Comparison of ENCODE assay signal across 19 cellular contexts in the genomic region with DNA sequence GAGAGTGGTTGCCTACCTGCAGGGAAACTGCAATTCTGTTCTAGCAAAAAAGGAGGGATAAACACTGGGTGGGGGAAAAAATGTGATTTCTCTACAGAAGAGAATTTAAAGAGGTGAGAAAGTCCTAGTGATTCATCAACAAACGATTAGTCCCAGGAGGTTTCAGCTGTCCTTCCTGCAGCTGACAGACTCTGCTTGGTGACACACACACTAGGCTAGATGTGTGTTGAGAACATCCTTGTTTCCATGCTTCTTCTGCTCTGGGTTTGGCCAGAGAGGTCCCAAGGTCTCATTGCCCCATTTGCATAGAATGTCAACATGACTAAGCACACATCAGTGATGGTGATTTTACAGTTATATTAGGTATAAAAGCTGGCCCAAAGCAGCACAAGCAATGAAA.
A peak's percentile ranks its signal among the peaks of the same experiment; 100 is the strongest.
DNase-seq lines count a peak whose midpoint lies in the region; ATAC-seq and TF ChIP-seq lines count a peak whose summit lies in the region.
"Had no signal": no experiment of that assay in that cellular context is flagged by ENCODE, and none has a peak within 500 bp of the region (broad histone marks: within the 10 kb centered on the region; RNA-seq: fewer than 3 reads in every experiment).

No MANE protein-coding gene starts in this region.

- H3K27ac Mint-ChIP-seq in GM23338 = no peak overlapping the region; the same call in 1 of the 2 replicates
- H3K27ac Mint-ChIP-seq in naive thymus-derived CD4-positive, alpha-beta T cell = no peak overlapping the region
- H3K27ac Mint-ChIP-seq in stimulated activated memory B cell treated with anti-CD40 and anti-IgM and Interleukin-4, amounts not matched to agents 10 μg/mL and 1 μg/mL and 100 μg/mL, for 72 hours = no peak overlapping the region
- H3K27ac Mint-ChIP-seq: CD8-positive, alpha-beta T cell had no signal

- H3K79me2 ChIP-seq in GM23338 (replicated peaks; ENCODE audit: insufficient read depth) (no peaks in the 10 kb centered on the region), PC-3 (ENCODE audit: low read length) (no peaks in the 10 kb centered on the region)

- H3K36me3 Mint-ChIP-seq in GM23338 (ENCODE audit: low read depth) = no peaks in the 10 kb centered on the region
- no peaks in the 10 kb centered on the region for H3K36me3 Mint-ChIP-seq in naive thymus-derived CD4-positive, alpha-beta T cell
- H3K36me3 Mint-ChIP-seq in stimulated activated memory B cell treated with anti-CD40 and anti-IgM and Interleukin-4, amounts not matched to agents 10 μg/mL and 1 μg/mL and 100 μg/mL, for 72 hours = no peaks in the 10 kb centered on the region
- H3K36me3 Mint-ChIP-seq: CD8-positive, alpha-beta T cell had no signal

- no peak for TF ChIP-seq CTCF in GM23338 (conservative IDR thresholded peaks at IDR 0.05; ENCODE audit: low read depth in 2 of 2)
- TF ChIP-seq CTCF in PC-3 (conservative IDR thresholded peaks at IDR 0.05; ENCODE audit: low read depth, low read length) = no peak
- no peak for TF ChIP-seq CTCF in dorsolateral prefrontal cortex (IDR thresholded peaks at IDR 0.05 in 54 of 56, conservative IDR thresholded peaks at IDR 0.05 in 2 of 56; ENCODE audit: low read depth in 1 of 56, partially characterized antibody in 56 of 56)

- peaks cover 7% of the 10 kb centered on the region; the same call in 1 of the 3 replicates for H3K4me1 Mint-ChIP-seq in GM23338
- H3K4me1 Mint-ChIP-seq in naive thymus-derived CD4-positive, alpha-beta T cell = no peaks in the 10 kb centered on the region
- H3K4me1 Mint-ChIP-seq in stimulated activated memory B cell treated with anti-CD40 and anti-IgM and Interleukin-4, amounts not matched to agents 10 μg/mL and 1 μg/mL and 100 μg/mL, for 72 hours = no peaks in the 10 kb centered on the region

- H3K27ac ChIP-seq in GM23338 (ENCODE audit: low read depth) (no peak overlapping the region), PC-3 (ENCODE audit: low read length) (no peak overlapping the region), dorsolateral prefrontal cortex (peak overlapping the region in 43 of 59 donors; percentile 6 to 91 (median 73)), substantia nigra (ENCODE audit: low read depth, low read length, poor library complexity, severe bottlenecking) (peak overlapping the region; percentile 86)
- H3K27ac ChIP-seq in naive thymus-derived CD4-positive, alpha-beta T cell (ENCODE audit: low read depth, low read length) = no peak overlapping the region
- H3K27ac ChIP-seq: BLaER1 treated with 17β-estradiol and CSF1 and Interleukin-3, amounts not matched to agents 10 nM and 100 nM; SK-N-MC had no signal

- no peaks in the 10 kb centered on the region for H3F3A ChIP-seq in GM23338 (replicated peaks; ENCODE audit: low read depth)
- no peaks in the 10 kb centered on the region for H3F3A ChIP-seq in PC-3 (ENCODE audit: low read length, unreplicated experiment)

- no TSS peak for BruUV-seq in PC-3 (replicated peaks; lab: Mats Ljungman, UMichigan)

- no peaks in the 10 kb centered on the region for H3K36me3 ChIP-seq in GM23338 (ENCODE audit: insufficient read depth)
- no peaks in the 10 kb centered on the region for H3K36me3 ChIP-seq in PC-3 (ENCODE audit: low read depth, low read length)
- no peaks in the 10 kb centered on the region for H3K36me3 ChIP-seq in naive thymus-derived CD4-positive, alpha-beta T cell (ENCODE audit: control insufficient read depth in 2 of 3, insufficient read depth in 3 of 3, low read length in 3 of 3)
- H3K36me3 ChIP-seq: BLaER1 treated with 17β-estradiol and CSF1 and Interleukin-3, amounts not matched to agents 10 nM and 100 nM; HAP-1 had no signal

- H2AFZ ChIP-seq in GM23338 = 0 out of 2 replicates have a peak overlapping the region, but pooled peaks have one; percentile 32
- H2AFZ ChIP-seq in PC-3 (ENCODE audit: low read length) = no peak overlapping the region

- no peak overlapping the region for H3K4me3 ChIP-seq in GM23338
- H3K4me3 ChIP-seq in PC-3 (ENCODE audit: low read length) = no peak overlapping the region
- no peak overlapping the region for H3K4me3 ChIP-seq in dorsolateral prefrontal cortex
- no peak overlapping the region for H3K4me3 ChIP-seq in naive thymus-derived CD4-positive, alpha-beta T cell (ENCODE audit: low read length)
- H3K4me3 ChIP-seq: BLaER1 treated with 17β-estradiol and CSF1 and Interleukin-3, amounts not matched to agents 10 nM and 100 nM; HAP-1; K562; SK-N-MC had no signal

- no peak for ATAC-seq in GM23338
- ATAC-seq in PC-3 = no peak; the same call in 1 of the 2 replicates
- ATAC-seq in naive thymus-derived CD4-positive, alpha-beta T cell = no peak
- no peak for ATAC-seq in stimulated activated memory B cell treated with anti-CD40 and anti-IgM and Interleukin-4, amounts not matched to agents 10 μg/mL and 1 μg/mL and 100 μg/mL, for 72 hours
- no peak for ATAC-seq in HG02970 (IDR thresholded peaks at IDR 0.05; ENCODE audit: low FRiP score, unreplicated experiment)
- ATAC-seq: CD8-positive, alpha-beta T cell; K562 had no signal

- H3K27me3 Mint-ChIP-seq in GM23338 (ENCODE audit: insufficient read depth, low read depth, poor library complexity) = peaks cover 5% of the 10 kb centered on the region
- peaks cover 4 to 14% (median 7%) of the 10 kb centered on the region in 5 donors for H3K27me3 Mint-ChIP-seq in naive thymus-derived CD4-positive, alpha-beta T cell
- peaks cover 17% of the 10 kb centered on the region for H3K27me3 Mint-ChIP-seq in stimulated activated memory B cell treated with anti-CD40 and anti-IgM and Interleukin-4, amounts not matched to agents 10 μg/mL and 1 μg/mL and 100 μg/mL, for 72 hours

- DNase-seq in GM23338 (ENCODE audit: low spot score) (no peak), PC-3 (peak; percentile 44), dorsolateral prefrontal cortex (no peak), substantia nigra (lab: John Stamatoyannopoulos, UW) (no peak), posterior vena cava (ENCODE audit: low spot score) (no peak)
- no peak for DNase-seq in naive thymus-derived CD4-positive, alpha-beta T cell
- DNase-seq: CD8-positive, alpha-beta T cell; DMS79; NCI-H1105 treated with DMSO at 0.1 percent for 48 hours; NCI-H1694 treated with DMSO at 0.1 percent for 48 hours; NCI-H748 treated with DMSO at 0.1 percent for 48 hours; NK-92 treated with Interleukin-12 subunit alpha and Interleukin-12 subunit beta, amount 100 ng/mL, for 24 hours; SHP77 had no signal

- no peaks in the 10 kb centered on the region; the same call in 1 of the 3 replicates for H3K9me3 Mint-ChIP-seq in GM23338
- peaks cover 0 to 6% (median 0%) of the 10 kb centered on the region in 11 donors for H3K9me3 Mint-ChIP-seq in naive thymus-derived CD4-positive, alpha-beta T cell
- peaks cover 10% of the 10 kb centered on the region for H3K9me3 Mint-ChIP-seq in stimulated activated memory B cell treated with anti-CD40 and anti-IgM and Interleukin-4, amounts not matched to agents 10 μg/mL and 1 μg/mL and 100 μg/mL, for 72 hours
- H3K9me3 Mint-ChIP-seq: CD8-positive, alpha-beta T cell had no signal

- POLR2A ChIA-PET in PC-3 (lab: Charles Lee; ENCODE audit: unreplicated experiment) = no interaction called here
- POLR2A ChIA-PET in naive thymus-derived CD4-positive, alpha-beta T cell (lab: Charles Lee) = no interaction called here

- CTCF ChIA-PET in PC-3 (lab: Charles Lee) = interaction anchor here (0.6 kb wide), 1 partner anchor 297 kb away, joined by 3 read pairs; no protein-coding TSS in a partner anchor
- CTCF ChIA-PET in naive thymus-derived CD4-positive, alpha-beta T cell (lab: Charles Lee) = no interaction called here

- no peaks in the 10 kb centered on the region for H3K9me2 ChIP-seq in GM23338 (ENCODE audit: insufficient read depth)
- H3K9me2 ChIP-seq in PC-3 (replicated peaks; ENCODE audit: low read length) = no peaks in the 10 kb centered on the region

- H3K4me3 Mint-ChIP-seq in GM23338 = no peak overlapping the region
- no peak overlapping the region for H3K4me3 Mint-ChIP-seq in naive thymus-derived CD4-positive, alpha-beta T cell
- H3K4me3 Mint-ChIP-seq in stimulated activated memory B cell treated with anti-CD40 and anti-IgM and Interleukin-4, amounts not matched to agents 10 μg/mL and 1 μg/mL and 100 μg/mL, for 72 hours = no peak overlapping the region
- H3K4me3 Mint-ChIP-seq: CD8-positive, alpha-beta T cell had no signal

- H3K4me2 ChIP-seq in GM23338 = no peak overlapping the region
- H3K4me2 ChIP-seq in PC-3 (ENCODE audit: low read length) = no peak overlapping the region
- H3K4me2 ChIP-seq: BLaER1 treated with 17β-estradiol and CSF1 and Interleukin-3, amounts not matched to agents 10 nM and 100 nM had no signal

- H3K4me1 ChIP-seq in GM23338 (ENCODE audit: insufficient read depth) (no peaks in the 10 kb centered on the region), PC-3 (ENCODE audit: insufficient read depth, low read length) (0 out of 2 replicates have a peak, but pooled peaks cover 5% of the 10 kb centered on the region)
- no peaks in the 10 kb centered on the region for H3K4me1 ChIP-seq in naive thymus-derived CD4-positive, alpha-beta T cell (ENCODE audit: control insufficient read depth in 2 of 2, insufficient read depth in 2 of 2, low read length in 2 of 2)
- H3K4me1 ChIP-seq: HAP-1 had no signal

- no peaks in the 10 kb centered on the region for H3K9me3 ChIP-seq in PC-3 (ENCODE audit: low read length)
- H3K9me3 ChIP-seq in naive thymus-derived CD4-positive, alpha-beta T cell (ENCODE audit: control insufficient read depth in 2 of 3, low read length in 3 of 3) = no peaks in the 10 kb centered on the region
- H3K9me3 ChIP-seq: HAP-1 had no signal

- no peaks in the 10 kb centered on the region for H4K20me1 ChIP-seq in GM23338 (replicated peaks; ENCODE audit: insufficient read depth)
- no peaks in the 10 kb centered on the region for H4K20me1 ChIP-seq in PC-3 (ENCODE audit: low read length)
- H4K20me1 ChIP-seq: BLaER1 treated with 17β-estradiol and CSF1 and Interleukin-3, amounts not matched to agents 10 nM and 100 nM had no signal

- H3K9ac ChIP-seq in PC-3 (ENCODE audit: low read length) = no peak overlapping the region
- H3K9ac ChIP-seq: BLaER1 treated with 17β-estradiol and CSF1 and Interleukin-3, amounts not matched to agents 10 nM and 100 nM had no signal

- H3K27me3 ChIP-seq in GM23338 (ENCODE audit: insufficient read depth) (no peaks in the 10 kb centered on the region), PC-3 (ENCODE audit: low read length) (peaks cover 5% of the 10 kb centered on the region; the same call in 1 of the 2 replicates), dorsolateral prefrontal cortex (no peaks in the 10 kb centered on the region)
- H3K27me3 ChIP-seq in naive thymus-derived CD4-positive, alpha-beta T cell (ENCODE audit: control insufficient read depth in 2 of 2, insufficient read depth in 2 of 2, low read length in 2 of 2) = no peaks in the 10 kb centered on the region
- H3K27me3 ChIP-seq: BLaER1 treated with 17β-estradiol and CSF1 and Interleukin-3, amounts not matched to agents 10 nM and 100 nM had no signal

- intact Hi-C loops in PC-3 (cut with micrococcal nuclease) = no loop called here
- intact Hi-C loops in dorsolateral prefrontal cortex (cut with DNase I) = no loop called here
- intact Hi-C loops in naive thymus-derived CD4-positive, alpha-beta T cell (cut with micrococcal nuclease) = no loop called here
- intact Hi-C loops in posterior vena cava (cut with DNase I) = no loop called here

TF ChIP-seq in GM23338, 12 proteins besides CTCF, POLR2A, EP300 and RAD21 (continues in another document):
- no peak for TF ChIP-seq EZH2 (IDR thresholded peaks at IDR 0.05; ENCODE audit: low read depth, unreplicated experiment)

Comparison
In these comparisons a context has a peak if more than half of its experiments do, and no peak if none do; other contexts are left out.
1. H3K27ac ChIP-seq: peak in dorsolateral prefrontal cortex (43 of 59) and substantia nigra (single experiment); none in GM23338 (single experiment), PC-3 (single experiment) and naive thymus-derived CD4-positive, alpha-beta T cell (single experiment).